Comparison of ENCODE assay signal across 10 cellular contexts in genomic region chr9:124652203-124652992, GRCh38.
DNase-seq lines count a peak whose midpoint lies in the region; ATAC-seq and TF ChIP-seq lines count a peak whose summit lies in the region.
"Had no signal": no experiment of that assay in that cellular context is flagged by ENCODE, and none has a peak within 500 bp of the region (broad histone marks: within the 10 kb centered on the region; RNA-seq: fewer than 3 reads in every experiment).

No MANE protein-coding gene starts in this region.

- no peaks in the 10 kb centered on the region for H3K9me2 ChIP-seq in PC-9 (ENCODE audit: insufficient read depth)

- H3K4me3 ChIP-seq in PC-9 (no peak overlapping the region; the same call in 1 of the 2 replicates), A673 (ENCODE audit: low read depth, low read length, poor library complexity, severe bottlenecking) (no peak overlapping the region)

- H3K36me3 ChIP-seq in PC-9 (ENCODE audit: low read depth) (no peaks in the 10 kb centered on the region), A673 (ENCODE audit: insufficient read depth, low read length, poor library complexity, severe bottlenecking) (no peaks in the 10 kb centered on the region)

- H3K4me1 ChIP-seq in PC-9 (replicated peaks; ENCODE audit: insufficient read depth), result peaks cover 33% of the 10 kb centered on the region
- H3K4me1 ChIP-seq in A673 (ENCODE audit: insufficient read depth, low read length, poor library complexity, severe bottlenecking), result peaks cover 4% of the 10 kb centered on the region

- ATAC-seq in esophagus mucosa (peak; percentile 95), HG03342 (IDR thresholded peaks at IDR 0.05; ENCODE audit: unreplicated experiment) (no peak), HG02759 (IDR thresholded peaks at IDR 0.05; ENCODE audit: unreplicated experiment) (no peak)
- peak in 1 of 2 donors; percentile 43 for ATAC-seq in natural killer cell treated with Interleukin-12 subunit alpha and Interleukin-12 subunit beta and Interleukin-15 and Interleukin-18, amount 100 ng/mL, for 72 hours

- TF ChIP-seq CTCF in PC-9 (conservative IDR thresholded peaks at IDR 0.05) (no peak), A673 (conservative IDR thresholded peaks at IDR 0.05; ENCODE audit: low read depth, low read length) (no peak)

- CTCF ChIA-PET in PC-9 (lab: Charles Lee) (interaction anchor here (0.6 kb wide), 2 partner anchors 9 to 35 kb away, joined by 3 to 4 read pairs; no protein-coding TSS in a partner anchor), A673 (lab: Charles Lee) (no interaction called here)

- H3K9me3 ChIP-seq in PC-9 (ENCODE audit: insufficient read depth, low read depth) (no peaks in the 10 kb centered on the region), A673 (ENCODE audit: low read depth, low read length, poor library complexity, severe bottlenecking) (no peaks in the 10 kb centered on the region)

- H3K9me3 Mint-ChIP-seq in natural killer cell treated with Interleukin-12 subunit alpha and Interleukin-12 subunit beta and Interleukin-15 and Interleukin-18, amount 100 ng/mL, for 72 hours, result no peaks in the 10 kb centered on the region

- peak; percentile 99 for DNase-seq in EH (ENCODE audit: low read depth)
- DNase-seq in PC-9, result peak; percentile 63 to 97
- no peak for DNase-seq in natural killer cell treated with Interleukin-12 subunit alpha and Interleukin-12 subunit beta and Interleukin-15 and Interleukin-18, amount 100 ng/mL, for 72 hours (ENCODE audit: low spot score)
- no peak for DNase-seq in activated effector memory CD4-positive, alpha-beta T cell treated with Interleukin-2 at 50 U/mL for 16 hours
- DNase-seq in A673 (ENCODE audit: low spot score), result no peak
- DNase-seq: DMS53; stimulated activated CD4-positive, alpha-beta T cell treated with anti-CD3 and anti-CD28 coated beads, Interleukin-15, amount 100 ng/mL, for 24 hours had no signal

- H3F3A ChIP-seq in PC-9 (ENCODE audit: insufficient read depth, low read depth), result peaks cover 27% of the 10 kb centered on the region

- H3K79me2 ChIP-seq in PC-9 (ENCODE audit: low read depth), result peaks cover 85% of the 10 kb centered on the region

- peak overlapping the region; percentile 35 for H3K4me3 Mint-ChIP-seq in natural killer cell treated with Interleukin-12 subunit alpha and Interleukin-12 subunit beta and Interleukin-15 and Interleukin-18, amount 100 ng/mL, for 72 hours

- H3K27ac ChIP-seq in PC-9 (peak overlapping the region; percentile 93), A673 (ENCODE audit: low read depth, low read length, poor library complexity, severe bottlenecking) (no peak overlapping the region)

- intact Hi-C loops in PC-9 (cut with micrococcal nuclease; ENCODE audit: unreplicated experiment), result no loop called here
- intact Hi-C loops in A673 (cut with micrococcal nuclease; ENCODE audit: unreplicated experiment), result no loop called here

- H3K4me2 ChIP-seq in PC-9, result peak overlapping the region; percentile 58

- BruUV-seq in PC-9 (replicated peaks; lab: Mats Ljungman, UMichigan) (TSS peak; percentile 35), A673 (replicated peaks; lab: Mats Ljungman, UMichigan) (no TSS peak)

- peaks cover 36 to 37% of the 10 kb centered on the region in 2 donors for H3K4me1 Mint-ChIP-seq in natural killer cell treated with Interleukin-12 subunit alpha and Interleukin-12 subunit beta and Interleukin-15 and Interleukin-18, amount 100 ng/mL, for 72 hours (ENCODE audit: low read depth in 2 of 2)

- peak overlapping the region in 1 of 2 donors; percentile 43 for H3K27ac Mint-ChIP-seq in natural killer cell treated with Interleukin-12 subunit alpha and Interleukin-12 subunit beta and Interleukin-15 and Interleukin-18, amount 100 ng/mL, for 72 hours

- no peaks in the 10 kb centered on the region for H3K27me3 Mint-ChIP-seq in natural killer cell treated with Interleukin-12 subunit alpha and Interleukin-12 subunit beta and Interleukin-15 and Interleukin-18, amount 100 ng/mL, for 72 hours

- H3K27me3 ChIP-seq in PC-9 (ENCODE audit: insufficient read depth, low read depth) (no peaks in the 10 kb centered on the region), A673 (replicated peaks; ENCODE audit: insufficient read depth, low read depth, low read length, poor library complexity) (no peaks in the 10 kb centered on the region)

- no peaks in the 10 kb centered on the region for H3K36me3 Mint-ChIP-seq in natural killer cell treated with Interleukin-12 subunit alpha and Interleukin-12 subunit beta and Interleukin-15 and Interleukin-18, amount 100 ng/mL, for 72 hours

- H2AFZ ChIP-seq in PC-9, result no peak overlapping the region

- POLR2A ChIA-PET in PC-9 (lab: Charles Lee; ENCODE audit: unreplicated experiment), result interaction anchor here (0.6 to 0.7 kb wide), 3 partner anchors 9 to 175 kb away, joined by 4 to 5 read pairs (median 4); partner anchors contain the start of gene NR6A1
- POLR2A ChIA-PET in A673 (lab: Charles Lee; ENCODE audit: low non-redundant PET), result no interaction called here

- H4K20me1 ChIP-seq in PC-9 (ENCODE audit: insufficient read depth), result no peaks in the 10 kb centered on the region

Comparison
In these comparisons a context has a peak if more than half of its experiments do, and no peak if none do; other contexts are left out.
1. DNase-seq: peak in EH (single experiment) and PC-9 (2 of 2); none in natural killer cell treated with Interleukin-12 subunit alpha and Interleukin-12 subunit beta and Interleukin-15 and Interleukin-18, amount 100 ng/mL, for 72 hours (single experiment), activated effector memory CD4-positive, alpha-beta T cell treated with Interleukin-2 at 50 U/mL for 16 hours (single experiment) and A673 (single experiment).